ENCODE assay signal across 36 cellular contexts in genomic region chr3:8420613-8421012, GRCh38.
"Had no signal": no experiment of that assay in that cellular context is flagged by ENCODE, and none has a peak within 500 bp of the region (broad histone marks: within the 10 kb centered on the region; RNA-seq: fewer than 3 reads in every experiment).

No MANE protein-coding gene starts in this region.

- H3K27ac Mint-ChIP-seq: activated CD4-positive, alpha-beta memory T cell treated with anti-CD3 and anti-CD28 coated beads for 36 hours; activated CD4-positive, alpha-beta T cell treated with anti-CD3 and anti-CD28 coated beads, Interleukin-2, amount 10 ng/mL, durations not matched to agents 24 days and 14 days; activated naive CD4-positive, alpha-beta T cell treated with anti-CD3 and anti-CD28 coated beads for 36 hours; activated naive CD8-positive, alpha-beta T cell treated with anti-CD3 and anti-CD28 coated beads for 36 hours; activated T-helper 1 cell treated with anti-CD3 and anti-CD28 coated beads, Interleukin-12 subunit alpha, Interleukin-12 subunit beta, Interleukin-2, Interleukin-4 antibody, amounts not matched to agents 30 ng/mL and 10 ng/mL and 1 ng/mL, durations not matched to agents 14 hours and 24 hours and 36 hours; naive B cell; nephron progenitor cell; stimulated activated memory B cell treated with anti-CD40 and anti-IgM and Interleukin-4, amounts not matched to agents 10 μg/mL and 1 μg/mL and 100 μg/mL, for 72 hours; type B pancreatic cell had no signal

- H3K9me3 ChIP-seq: adrenal gland, neutrophil, ovary, prostate gland had no signal

- H3K27ac ChIP-seq: adrenal gland, cardiac muscle cell, left ventricle myocardium inferior, neutrophil, ovary, prostate gland, sigmoid colon, vagina had no signal

- H3K4me1 Mint-ChIP-seq: activated CD4-positive, alpha-beta T cell treated with anti-CD3 and anti-CD28 coated beads, Interleukin-2, amount 10 ng/mL, durations not matched to agents 24 days and 14 days; brain; naive B cell; stimulated activated memory B cell treated with anti-CD40 and anti-IgM and Interleukin-4, amounts not matched to agents 10 μg/mL and 1 μg/mL and 100 μg/mL, for 72 hours; stimulated activated naive CD8-positive, alpha-beta T cell treated with anti-CD3 and anti-CD28 coated beads, Interleukin-15, amount 100 ng/mL, for 72 hours had no signal

- H3K27me3 ChIP-seq: adrenal gland, cardiac muscle cell, neutrophil, ovary, sigmoid colon, vagina had no signal

- H3K4me3 ChIP-seq: adrenal gland, cardiac muscle cell, left ventricle myocardium inferior, lung, ovary, prostate gland, sigmoid colon, smooth muscle cell, vagina had no signal

- H3K4me2 ChIP-seq: smooth muscle cell had no signal

- DNase-seq: activated CD4-positive, alpha-beta memory T cell treated with anti-CD3 and anti-CD28 coated beads for 36 hours; activated CD4-positive, alpha-beta T cell treated with anti-CD3 and anti-CD28 coated beads, Interleukin-2, amount 10 ng/mL, durations not matched to agents 24 days and 14 days; activated CD4-positive, CD25-positive, alpha-beta regulatory T cell treated with anti-CD3 and anti-CD28 coated beads, Interleukin-2, amount 50 U/mL, for 72 hours; activated CD8-positive, alpha-beta memory T cell treated with anti-CD3 and anti-CD28 coated beads, Interleukin-2, amount 50 U/mL, for 4 hours; activated effector memory CD4-positive, alpha-beta T cell treated with anti-CD3 and anti-CD28 coated beads, Interleukin-2, amount 50 U/mL, for 16 hours; activated naive CD8-positive, alpha-beta T cell treated with anti-CD3 and anti-CD28 coated beads for 36 hours; activated T-cell treated with anti-CD3 and anti-CD28 coated beads, Interleukin-2, amount 50 U/mL, for 1 hour; adrenal gland; aorta; cortex of kidney; foreskin fibroblast; head of caudate nucleus; left ventricle myocardium inferior; naive B cell; nephron progenitor cell; ovary; retina; sigmoid colon; stimulated activated CD4-positive, alpha-beta T cell treated with anti-CD3 and anti-CD28 coated beads, Interleukin-1b, Interleukin-23, amount 100 ng/mL, for 48 hours; stimulated activated CD4-positive, alpha-beta T cell treated with anti-CD3 and anti-CD28 coated beads, Interleukin-4, amount 100 ng/mL, for 4 hours; stimulated activated CD8-positive, alpha-beta memory T cell treated with anti-CD3 and anti-CD28 coated beads, Interleukin-4, amount 100 ng/mL, for 48 hours; stimulated activated naive CD8-positive, alpha-beta T cell treated with anti-CD3 and anti-CD28 coated beads, Interleukin-15, amount 100 ng/mL, for 72 hours; substantia nigra had no signal

- H3K4me3 Mint-ChIP-seq: activated CD4-positive, alpha-beta memory T cell treated with anti-CD3 and anti-CD28 coated beads for 36 hours; activated CD4-positive, alpha-beta T cell treated with anti-CD3 and anti-CD28 coated beads, Interleukin-2, amount 10 ng/mL, durations not matched to agents 24 days and 14 days; activated naive CD4-positive, alpha-beta T cell treated with anti-CD3 and anti-CD28 coated beads for 36 hours; activated naive CD8-positive, alpha-beta T cell treated with anti-CD3 and anti-CD28 coated beads for 36 hours; activated T-helper 1 cell treated with anti-CD3 and anti-CD28 coated beads, Interleukin-12 subunit alpha, Interleukin-12 subunit beta, Interleukin-2, Interleukin-4 antibody, amounts not matched to agents 30 ng/mL and 10 ng/mL and 1 ng/mL, durations not matched to agents 14 hours and 24 hours and 36 hours; brain; immature natural killer cell; naive B cell; nephron progenitor cell; stimulated activated memory B cell treated with anti-CD40 and anti-IgM and Interleukin-4, amounts not matched to agents 10 μg/mL and 1 μg/mL and 100 μg/mL, for 72 hours; stimulated activated naive CD8-positive, alpha-beta T cell treated with anti-CD3 and anti-CD28 coated beads, Interleukin-15, amount 100 ng/mL, for 72 hours; type B pancreatic cell had no signal

- H3K36me3 Mint-ChIP-seq: activated naive CD8-positive, alpha-beta T cell treated with anti-CD3 and anti-CD28 coated beads for 36 hours; immature natural killer cell; naive B cell; stimulated activated memory B cell treated with anti-CD40 and anti-IgM and Interleukin-4, amounts not matched to agents 10 μg/mL and 1 μg/mL and 100 μg/mL, for 72 hours; type B pancreatic cell had no signal

- H3K4me1 ChIP-seq: left ventricle myocardium inferior, prostate gland, vagina had no signal

- H3K27me3 Mint-ChIP-seq: activated CD4-positive, alpha-beta memory T cell treated with anti-CD3 and anti-CD28 coated beads for 36 hours; activated CD4-positive, alpha-beta T cell treated with anti-CD3 and anti-CD28 coated beads, Interleukin-2, amount 10 ng/mL, durations not matched to agents 24 days and 14 days; activated naive CD8-positive, alpha-beta T cell treated with anti-CD3 and anti-CD28 coated beads for 36 hours; brain; naive B cell; stimulated activated memory B cell treated with anti-CD40 and anti-IgM and Interleukin-4, amounts not matched to agents 10 μg/mL and 1 μg/mL and 100 μg/mL, for 72 hours; stimulated activated naive CD8-positive, alpha-beta T cell treated with anti-CD3 and anti-CD28 coated beads, Interleukin-15, amount 100 ng/mL, for 72 hours; type B pancreatic cell had no signal

- FAIRE-seq: endothelial cell of umbilical vein had no signal

- H3K9me3 Mint-ChIP-seq: activated T-helper 1 cell treated with anti-CD3 and anti-CD28 coated beads, Interleukin-12 subunit alpha, Interleukin-12 subunit beta, Interleukin-2, Interleukin-4 antibody, amounts not matched to agents 30 ng/mL and 10 ng/mL and 1 ng/mL, durations not matched to agents 14 hours and 24 hours and 36 hours; immature natural killer cell; naive B cell; stimulated activated naive CD8-positive, alpha-beta T cell treated with anti-CD3 and anti-CD28 coated beads, Interleukin-15, amount 100 ng/mL, for 72 hours had no signal

- H3K36me3 ChIP-seq: adrenal gland, cardiac muscle cell, neutrophil, ovary, prostate gland, sigmoid colon, vagina had no signal
